ENCODE assay signal across 12 cellular contexts in genomic region chr5:58455495-58455894, GRCh38. TPM values are rescaled to one million over a fixed set of nuclear protein-coding genes. Genes with fewer than 3 reads are reported as not detected.
DNase-seq lines count a peak whose midpoint lies in the region; ATAC-seq and TF ChIP-seq lines count a peak whose summit lies in the region.
"Had no signal": no experiment of that assay in that cellular context is flagged by ENCODE, and none has a peak within 500 bp of the region (broad histone marks: within the 10 kb centered on the region; RNA-seq: fewer than 3 reads in every experiment).

No MANE protein-coding gene starts in this region.

- H2BK12ac ChIP-seq in mesenchymal stem cell (ENCODE audit: low read length in 2 of 2): no peak overlapping the region

- DNase-seq in right atrium auricular region (ENCODE audit: low spot score): no peak
- no peak for DNase-seq in Right ventricle myocardium superior
- no peak for DNase-seq in mesenchymal stem cell
- no peak for DNase-seq in aorta
- DNase-seq in foreskin keratinocyte: no peak
- DNase-seq: NCI-H345, thyroid gland, WERI-Rb-1 had no signal

- H2AK5ac ChIP-seq in mesenchymal stem cell (ENCODE audit: low read length, severe bottlenecking): no peak overlapping the region

- peak overlapping the region; percentile 6 for H3K9ac ChIP-seq in endocrine pancreas (ENCODE audit: control insufficient read depth, insufficient read depth, low read length)
- H3K9ac ChIP-seq in mesenchymal stem cell (ENCODE audit: low read length): peak overlapping the region; percentile 40

- intact Hi-C loops in Right ventricle myocardium superior (cut with DNase I) (loop anchor here (10.0 kb wide), 3 partner anchors 91 to 381 kb away; no protein-coding TSS in a partner anchor), aorta (cut with DNase I) (loop anchor here in 1 of 2 donors (5.0 kb wide), 1 partner anchor 328 kb away; no protein-coding TSS in a partner anchor)

- H3K23ac ChIP-seq in mesenchymal stem cell (ENCODE audit: low read length in 2 of 2): no peak overlapping the region

- no peak overlapping the region for H3K18ac ChIP-seq in mesenchymal stem cell (ENCODE audit: low read depth in 1 of 2, low read length in 2 of 2)

- no peak overlapping the region for H2AFZ ChIP-seq in mesenchymal stem cell (ENCODE audit: low read depth, low read length)

- H3K4me3 ChIP-seq in right atrium auricular region: peak overlapping the region; percentile 86 to 97
- peak overlapping the region; percentile 100 for H3K4me3 ChIP-seq in endocrine pancreas (ENCODE audit: control insufficient read depth, insufficient read depth, low read length)
- H3K4me3 ChIP-seq in mesenchymal stem cell (ENCODE audit: insufficient read depth in 1 of 2, low read depth in 1 of 2, low read length in 2 of 2): peak overlapping the region in 1 of 2 experiments; percentile 82
- H3K4me3 ChIP-seq in aorta (ENCODE audit: low read length in 2 of 2): peak overlapping the region; percentile 54 to 68

- no peak for ATAC-seq in Right ventricle myocardium superior (ENCODE audit: poor library complexity)
- no peak for ATAC-seq in aorta (ENCODE audit: low FRiP score)
- no peak for ATAC-seq in foreskin keratinocyte
- ATAC-seq in HG03442 (IDR thresholded peaks at IDR 0.05; ENCODE audit: unreplicated experiment): no peak
- ATAC-seq in HG03139 (IDR thresholded peaks at IDR 0.05; ENCODE audit: unreplicated experiment): no peak

- TF ChIP-seq CTCF in right atrium auricular region (IDR thresholded peaks at IDR 0.05) (no peak), foreskin keratinocyte (conservative IDR thresholded peaks at IDR 0.05) (no peak)

- H3K27ac ChIP-seq in right atrium auricular region (peak overlapping the region in 1 of 2 donors; percentile 99), mesenchymal stem cell (ENCODE audit: low read length, poor library complexity, severe bottlenecking) (peak overlapping the region; percentile 56), aorta (ENCODE audit: low read depth in 1 of 2, low read length in 2 of 2) (peak overlapping the region in 1 of 2 donors; percentile 41), foreskin keratinocyte (no peak overlapping the region)
- H3K27ac ChIP-seq: WERI-Rb-1 had no signal

- H2BK120ac ChIP-seq in mesenchymal stem cell (ENCODE audit: low read depth, low read length): no peak overlapping the region

- H4K91ac ChIP-seq in mesenchymal stem cell (ENCODE audit: low read length): no peak overlapping the region

- 96% methylated on average over 4 of the region's 5 CpGs for WGBS in mesenchymal stem cell
- 22 to 25% methylated on average over 5 of the region's 5 CpGs for WGBS in aorta, 2 donors

- H3K36me3 ChIP-seq in right atrium auricular region (peaks cover 56% of the 10 kb centered on the region), endocrine pancreas (ENCODE audit: control insufficient read depth, insufficient read depth, low read length) (peaks cover 24% of the 10 kb centered on the region), mesenchymal stem cell (ENCODE audit: control insufficient read depth in 1 of 2, insufficient read depth in 2 of 2, low read depth in 1 of 2, low read length in 2 of 2) (peaks cover 9 to 57% of the 10 kb centered on the region in 2 experiments), aorta (ENCODE audit: control insufficient read depth in 1 of 2, insufficient read depth in 2 of 2, low read length in 1 of 2) (peaks cover 3 to 8% of the 10 kb centered on the region in 2 donors)

- H3K27me3 ChIP-seq in right atrium auricular region: no peaks in the 10 kb centered on the region
- H3K27me3 ChIP-seq in endocrine pancreas (ENCODE audit: control insufficient read depth, insufficient read depth, low read length): no peaks in the 10 kb centered on the region
- H3K27me3 ChIP-seq in mesenchymal stem cell (ENCODE audit: control insufficient read depth in 1 of 2, insufficient read depth in 1 of 2, low read length in 2 of 2): no peaks in the 10 kb centered on the region
- H3K27me3 ChIP-seq in aorta (ENCODE audit: control insufficient read depth in 1 of 2, insufficient read depth in 2 of 2, low read length in 1 of 2): no peaks in the 10 kb centered on the region
- H3K27me3 ChIP-seq in foreskin keratinocyte: no peaks in the 10 kb centered on the region
- H3K27me3 ChIP-seq: thyroid gland had no signal

- H2BK15ac ChIP-seq in mesenchymal stem cell (ENCODE audit: low read depth, poor library complexity, severe bottlenecking): no peak overlapping the region

- H3K4me1 ChIP-seq in right atrium auricular region (peaks cover 0 to 37% of the 10 kb centered on the region in 2 donors), endocrine pancreas (ENCODE audit: control insufficient read depth, insufficient read depth, low read length) (peaks cover 31% of the 10 kb centered on the region), mesenchymal stem cell (ENCODE audit: control insufficient read depth, insufficient read depth, low read depth, low read length) (peaks cover 3% of the 10 kb centered on the region), aorta (ENCODE audit: control insufficient read depth in 1 of 2, insufficient read depth in 2 of 2, low read length in 2 of 2) (peaks cover 0 to 3% of the 10 kb centered on the region in 2 donors), foreskin keratinocyte (peaks cover 25% of the 10 kb centered on the region)

- H4K8ac ChIP-seq in mesenchymal stem cell (ENCODE audit: low read length): no peak overlapping the region

- no peak overlapping the region for H3K4ac ChIP-seq in mesenchymal stem cell (ENCODE audit: low read depth in 1 of 2, low read length in 2 of 2)

- H3K14ac ChIP-seq in mesenchymal stem cell (ENCODE audit: low read length in 2 of 2): no peak overlapping the region

- H2BK5ac ChIP-seq in mesenchymal stem cell (ENCODE audit: low read depth, low read length, poor library complexity, severe bottlenecking): no peak overlapping the region

- H3K79me1 ChIP-seq in mesenchymal stem cell (replicated peaks; ENCODE audit: low read length, poor library complexity, severe bottlenecking): no peaks in the 10 kb centered on the region

- peak overlapping the region; percentile 26 for H3K4me2 ChIP-seq in mesenchymal stem cell (ENCODE audit: low read length, poor library complexity, severe bottlenecking)

- no peaks in the 10 kb centered on the region for H3K9me3 ChIP-seq in right atrium auricular region
- H3K9me3 ChIP-seq in endocrine pancreas (ENCODE audit: control insufficient read depth, low read length): no peaks in the 10 kb centered on the region
- H3K9me3 ChIP-seq in mesenchymal stem cell (ENCODE audit: control insufficient read depth, low read length): no peaks in the 10 kb centered on the region
- H3K9me3 ChIP-seq in aorta (ENCODE audit: control insufficient read depth, low read length): no peaks in the 10 kb centered on the region
- H3K9me3 ChIP-seq: thyroid gland had no signal

RNA-seq across cellular contexts. Expression of gene PLK2, which starts 4.4 kb away (rescaled TPM):
- total RNA-seq in right atrium auricular region: 100 to 1,000 TPM in 1 of 2 donors, 10 to 100 TPM in 1; 63.3 to 138 TPM
- 63.6 TPM for total RNA-seq in Right ventricle myocardium superior
- 185 TPM for polyA plus RNA-seq in mesenchymal stem cell (2013, experiment 1 of 2)
- 180 TPM for polyA plus RNA-seq in mesenchymal stem cell (2013, experiment 2 of 2)
- 10 to 100 TPM; 42.8 to 64.6 TPM for total RNA-seq in aorta
- 10 to 100 TPM; 24.0 to 28.3 TPM for polyA plus RNA-seq in aorta
- total RNA-seq in foreskin keratinocyte: 179 and 369 TPM in 2 replicates
- 43.6 and 113 TPM in 2 replicates for polyA plus RNA-seq in foreskin keratinocyte

RNA-seq across cellular contexts. Expression of gene GAPT, which starts 35.7 kb away (rescaled TPM):
- total RNA-seq in right atrium auricular region (under 1 TPM in 1 of 2 donors, not detected in 1; 0.20 TPM), Right ventricle myocardium superior (0.43 TPM), aorta (1 to 10 TPM; 1.9 to 2.8 TPM), foreskin keratinocyte (not detected in 2 replicates)
- polyA plus RNA-seq in mesenchymal stem cell (2013, experiment 1 of 2): not detected
- not detected for polyA plus RNA-seq in mesenchymal stem cell (2013, experiment 2 of 2)
- polyA plus RNA-seq in aorta (1 to 10 TPM in 1 of 2 donors, under 1 TPM in 1; 0.82 to 1.3 TPM), foreskin keratinocyte (not detected in 2 replicates)
- total RNA-seq: A673 had no signal
